Comparison of ENCODE assay signal across 1 cellular context in the genomic region with DNA sequence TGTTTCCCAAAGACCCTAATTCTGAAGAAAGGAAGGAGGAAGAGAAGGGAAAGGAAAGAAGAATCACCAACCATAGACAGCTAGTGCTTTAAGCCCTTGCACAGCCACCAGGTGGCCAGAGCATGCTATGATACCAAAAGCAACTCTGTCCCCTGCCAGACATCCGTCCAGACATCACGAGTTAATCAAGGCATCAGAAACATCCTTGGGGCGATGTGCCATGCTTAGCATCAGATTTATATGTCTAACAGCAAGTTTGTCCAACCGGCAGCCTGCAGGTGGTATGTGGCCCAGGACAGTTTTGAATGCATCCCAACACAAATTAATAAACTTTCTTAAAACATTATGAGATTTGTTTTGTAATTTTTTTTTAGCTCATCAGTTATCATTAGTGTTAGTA.
TF ChIP-seq lines count a peak whose summit lies in the region.

No MANE protein-coding gene starts in this region.

TF ChIP-seq in HCT116, 20 proteins besides CTCF, POLR2A, EP300 and RAD21 (continued from another document):
- TF ChIP-seq, protein P1, sequence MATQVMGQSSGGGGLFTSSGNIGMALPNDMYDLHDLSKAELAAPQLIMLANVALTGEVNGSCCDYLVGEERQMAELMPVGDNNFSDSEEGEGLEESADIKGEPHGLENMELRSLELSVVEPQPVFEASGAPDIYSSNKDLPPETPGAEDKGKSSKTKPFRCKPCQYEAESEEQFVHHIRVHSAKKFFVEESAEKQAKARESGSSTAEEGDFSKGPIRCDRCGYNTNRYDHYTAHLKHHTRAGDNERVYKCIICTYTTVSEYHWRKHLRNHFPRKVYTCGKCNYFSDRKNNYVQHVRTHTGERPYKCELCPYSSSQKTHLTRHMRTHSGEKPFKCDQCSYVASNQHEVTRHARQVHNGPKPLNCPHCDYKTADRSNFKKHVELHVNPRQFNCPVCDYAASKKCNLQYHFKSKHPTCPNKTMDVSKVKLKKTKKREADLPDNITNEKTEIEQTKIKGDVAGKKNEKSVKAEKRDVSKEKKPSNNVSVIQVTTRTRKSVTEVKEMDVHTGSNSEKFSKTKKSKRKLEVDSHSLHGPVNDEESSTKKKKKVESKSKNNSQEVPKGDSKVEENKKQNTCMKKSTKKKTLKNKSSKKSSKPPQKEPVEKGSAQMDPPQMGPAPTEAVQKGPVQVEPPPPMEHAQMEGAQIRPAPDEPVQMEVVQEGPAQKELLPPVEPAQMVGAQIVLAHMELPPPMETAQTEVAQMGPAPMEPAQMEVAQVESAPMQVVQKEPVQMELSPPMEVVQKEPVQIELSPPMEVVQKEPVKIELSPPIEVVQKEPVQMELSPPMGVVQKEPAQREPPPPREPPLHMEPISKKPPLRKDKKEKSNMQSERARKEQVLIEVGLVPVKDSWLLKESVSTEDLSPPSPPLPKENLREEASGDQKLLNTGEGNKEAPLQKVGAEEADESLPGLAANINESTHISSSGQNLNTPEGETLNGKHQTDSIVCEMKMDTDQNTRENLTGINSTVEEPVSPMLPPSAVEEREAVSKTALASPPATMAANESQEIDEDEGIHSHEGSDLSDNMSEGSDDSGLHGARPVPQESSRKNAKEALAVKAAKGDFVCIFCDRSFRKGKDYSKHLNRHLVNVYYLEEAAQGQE (IDR thresholded peaks at IDR 0.05; ENCODE audit: low read depth): no peak
- no peak for TF ChIP-seq CEBPB (IDR thresholded peaks at IDR 0.05; ENCODE audit: low read depth)
- TF ChIP-seq, protein P2, sequence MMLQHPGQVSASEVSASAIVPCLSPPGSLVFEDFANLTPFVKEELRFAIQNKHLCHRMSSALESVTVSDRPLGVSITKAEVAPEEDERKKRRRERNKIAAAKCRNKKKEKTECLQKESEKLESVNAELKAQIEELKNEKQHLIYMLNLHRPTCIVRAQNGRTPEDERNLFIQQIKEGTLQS (IDR thresholded peaks at IDR 0.05): no peak
- TF ChIP-seq JUND (IDR thresholded peaks at IDR 0.05): no peak
- TF ChIP-seq, protein P3, sequence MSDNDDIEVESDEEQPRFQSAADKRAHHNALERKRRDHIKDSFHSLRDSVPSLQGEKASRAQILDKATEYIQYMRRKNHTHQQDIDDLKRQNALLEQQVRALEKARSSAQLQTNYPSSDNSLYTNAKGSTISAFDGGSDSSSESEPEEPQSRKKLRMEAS (IDR thresholded peaks at IDR 0.05): no peak
- TF ChIP-seq FOSL1 (IDR thresholded peaks at IDR 0.05; ENCODE audit: low read depth): no peak
- no peak for TF ChIP-seq POLR2AphosphoS5 (IDR thresholded peaks at IDR 0.05; ENCODE audit: low read depth, low read length)
